14 cellular contexts compared by ENCODE assay signal in genomic region chr2:191620144-191620543, GRCh38. TPM values are rescaled to one million over a fixed set of nuclear protein-coding genes. Genes with fewer than 3 reads are reported as not detected.
DNase-seq lines count a peak whose midpoint lies in the region; ATAC-seq and TF ChIP-seq lines count a peak whose summit lies in the region.
"Had no signal": no experiment of that assay in that cellular context is flagged by ENCODE, and none has a peak within 500 bp of the region (broad histone marks: within the 10 kb centered on the region; RNA-seq: fewer than 3 reads in every experiment).

No MANE protein-coding gene starts in this region.

- no peaks in the 10 kb centered on the region for H3K9me3 ChIP-seq in IMR-90 (ENCODE audit: control insufficient read depth, insufficient read depth, low read length)
- H3K9me3 ChIP-seq: A549 had no signal

- DNase-seq in activated CD4-positive, alpha-beta T cell treated with anti-CD3 and anti-CD28 coated beads, Interleukin-2, amount 10 ng/mL, durations not matched to agents 24 days and 14 days: peak; percentile 56
- no peak for DNase-seq in activated CD4-positive, alpha-beta T cell treated with anti-CD3 and anti-CD28 coated beads for 4 hours
- DNase-seq in IMR-90 (peak; percentile 64), choroid plexus epithelial cell (ENCODE audit: low read depth) (peak; percentile 76), retinal pigment epithelial cell (ENCODE audit: low read depth) (peak; percentile 78), NCI-H1417 (lab: John Stamatoyannopoulos, UW) (no peak), left cardiac atrium (no peak), NCI-H2107 treated with DMSO at 0.1 percent for 48 hours (lab: John Stamatoyannopoulos, UW; ENCODE audit: unreplicated experiment) (no peak)
- DNase-seq: aorta, EL, NCI-H82, nephron progenitor cell, SW 1271 had no signal

- no peak for TF ChIP-seq POLR2A in IMR-90 (IDR thresholded peaks at IDR 0.05; ENCODE audit: low read depth, low read length)

- peak overlapping the region; percentile 61 for H3K27ac Mint-ChIP-seq in activated CD4-positive, alpha-beta T cell treated with anti-CD3 and anti-CD28 coated beads, Interleukin-2, amount 10 ng/mL, durations not matched to agents 24 days and 14 days
- H3K27ac Mint-ChIP-seq: nephron progenitor cell had no signal

- H3K4me3 ChIP-seq in IMR-90 (ENCODE audit: insufficient read depth, low read depth, low read length) (no peak overlapping the region), choroid plexus epithelial cell (ENCODE audit: low read depth, low read length) (no peak overlapping the region), retinal pigment epithelial cell (ENCODE audit: low read length) (no peak overlapping the region)
- H3K4me3 ChIP-seq: A549 had no signal

- POLR2A ChIA-PET in IMR-90 (lab: Charles Lee; ENCODE audit: unreplicated experiment): interaction anchor here (1.4 kb wide), 1 partner anchor 56 kb away, joined by 3 read pairs; no protein-coding TSS in a partner anchor

- peak overlapping the region in 1 of 2 experiments; percentile 75; a peak in 1 of 4 replicates for H4K8ac ChIP-seq in IMR-90 (ENCODE audit: low read depth in 2 of 2, low read length in 2 of 2)

- no peak overlapping the region for H2AK9ac ChIP-seq in IMR-90 (replicated peaks; ENCODE audit: low read depth, low read length, poor library complexity)

- H3K36me3 ChIP-seq in IMR-90 (ENCODE audit: control insufficient read depth, insufficient read depth, low read length): no peaks in the 10 kb centered on the region

- intact Hi-C loops in activated CD4-positive, alpha-beta T cell treated with anti-CD3 and anti-CD28 coated beads, Interleukin-2, amount 10 ng/mL, durations not matched to agents 24 days and 14 days (cut with micrococcal nuclease): no loop called here
- intact Hi-C loops in IMR-90 (cut with micrococcal nuclease) (loop anchor here (5.0 kb wide), 1 partner anchor 38 kb away; no protein-coding TSS in a partner anchor), left cardiac atrium (cut with DNase I) (no loop called here)

- H3K79me1 ChIP-seq in IMR-90 (ENCODE audit: low read depth in 1 of 2, low read length in 2 of 2): no peaks in the 10 kb centered on the region

- H2BK20ac ChIP-seq in IMR-90 (ENCODE audit: low read depth, low read length): peak overlapping the region; percentile 92

- H3K27ac ChIP-seq in IMR-90 (ENCODE audit: insufficient read depth, low read length): peak overlapping the region; percentile 50; the same call in 1 of the 2 replicates

- no peak overlapping the region for H3K9ac ChIP-seq in IMR-90 (ENCODE audit: low read depth, low read length)

- CTCF ChIA-PET in IMR-90 (lab: Yijun Ruan, JAX): interaction anchor here (1.1 kb wide), 1 partner anchor 81 kb away, joined by 9 read pairs; no protein-coding TSS in a partner anchor

- peak overlapping the region; percentile 83; the same call in 1 of the 2 replicates for H3K18ac ChIP-seq in IMR-90 (ENCODE audit: low read depth, low read length)

- no peaks in the 10 kb centered on the region for H3K27me3 Mint-ChIP-seq in activated CD4-positive, alpha-beta T cell treated with anti-CD3 and anti-CD28 coated beads, Interleukin-2, amount 10 ng/mL, durations not matched to agents 24 days and 14 days

- peaks cover 10% of the 10 kb centered on the region for H3K4me1 ChIP-seq in IMR-90 (ENCODE audit: control insufficient read depth, insufficient read depth, low read length)

- peak overlapping the region; percentile 49; the same call in 1 of the 3 replicates for H2BK15ac ChIP-seq in IMR-90 (ENCODE audit: low read depth, low read length)

- H4K20me1 ChIP-seq in IMR-90 (ENCODE audit: insufficient read depth, low read length): no peaks in the 10 kb centered on the region

- no TSS peak for BruUV-seq in IMR-90 (replicated peaks; lab: Mats Ljungman, UMichigan)

- H2BK5ac ChIP-seq in IMR-90 (ENCODE audit: low read depth, low read length, poor library complexity, severe bottlenecking): peak overlapping the region; percentile 70

- H3K14ac ChIP-seq in IMR-90 (replicated peaks; ENCODE audit: low read depth, low read length): peak overlapping the region; percentile 83; the same call in 1 of the 2 replicates

- in situ Hi-C loops in IMR-90 (cut with MboI; ENCODE audit: low sequenced_read_pairs): no loop called here

- no peak overlapping the region for H2AFZ ChIP-seq in IMR-90 (replicated peaks; ENCODE audit: low read length, poor library complexity)

- TF ChIP-seq RAD21 in IMR-90 (IDR thresholded peaks at IDR 0.05; ENCODE audit: low read length): no peak

- no peaks in the 10 kb centered on the region for H3K27me3 ChIP-seq in IMR-90 (ENCODE audit: control insufficient read depth, insufficient read depth, low read length)

- peak overlapping the region; percentile 67 for H3K4ac ChIP-seq in IMR-90 (ENCODE audit: low read depth, low read length)

- WGBS in IMR-90 (ENCODE audit: extremely low coverage in 2 of 2, insufficient read length in 1 of 2), 2 experiments: no CpG with 5 or more reads among the region's 1 CpG

- H2BK120ac ChIP-seq in IMR-90 (ENCODE audit: low read depth, low read length): peak overlapping the region; percentile 94

- peaks cover 62% of the 10 kb centered on the region for H3K4me1 Mint-ChIP-seq in activated CD4-positive, alpha-beta T cell treated with anti-CD3 and anti-CD28 coated beads, Interleukin-2, amount 10 ng/mL, durations not matched to agents 24 days and 14 days
- H3K4me1 Mint-ChIP-seq: nephron progenitor cell had no signal

- H3K9me1 ChIP-seq in IMR-90 (ENCODE audit: insufficient read depth, low read length): 0 out of 2 replicates have a peak, but pooled peaks cover 3% of the 10 kb centered on the region

- peak overlapping the region; percentile 88; the same call in 1 of the 2 replicates for H4K91ac ChIP-seq in IMR-90 (ENCODE audit: insufficient read depth, low read depth, low read length)

- H3K56ac ChIP-seq in IMR-90 (ENCODE audit: extremely low read depth, insufficient read depth, low read length): peak overlapping the region; percentile 42; the same call in 1 of the 2 replicates

- H3K4me3 Mint-ChIP-seq in activated CD4-positive, alpha-beta T cell treated with anti-CD3 and anti-CD28 coated beads, Interleukin-2, amount 10 ng/mL, durations not matched to agents 24 days and 14 days: no peak overlapping the region
- H3K4me3 Mint-ChIP-seq: nephron progenitor cell had no signal

- H3K9me3 Mint-ChIP-seq in activated CD4-positive, alpha-beta T cell treated with anti-CD3 and anti-CD28 coated beads, Interleukin-2, amount 10 ng/mL, durations not matched to agents 24 days and 14 days: peaks cover 17% of the 10 kb centered on the region
- H3K9me3 Mint-ChIP-seq: nephron progenitor cell had no signal

- H4K5ac ChIP-seq in IMR-90 (ENCODE audit: low read depth, low read length): peak overlapping the region; percentile 90; the same call in 1 of the 2 replicates

- ATAC-seq in IMR-90 (ENCODE audit: low read depth): peak; percentile 56
- ATAC-seq in left cardiac atrium: no peak
- ATAC-seq: A549 had no signal

- peaks cover 9% of the 10 kb centered on the region for H3K36me3 Mint-ChIP-seq in activated CD4-positive, alpha-beta T cell treated with anti-CD3 and anti-CD28 coated beads, Interleukin-2, amount 10 ng/mL, durations not matched to agents 24 days and 14 days (ENCODE audit: low read depth)

- no peak overlapping the region; the same call in 1 of the 2 replicates for H2AK5ac ChIP-seq in IMR-90 (ENCODE audit: low read depth, low read length)

- peak overlapping the region; percentile 29; the same call in 1 of the 2 replicates for H3K23ac ChIP-seq in IMR-90 (ENCODE audit: low read depth, low read length)

- H3K4me2 ChIP-seq in IMR-90 (ENCODE audit: low read depth, low read length): no peak overlapping the region
- H3K4me2 ChIP-seq: A549 had no signal

- dilution Hi-C loops in IMR-90 (cut with HindIII; ENCODE audit: low sequenced_read_pairs, unreplicated experiment): no loop called here

- TF ChIP-seq CTCF in IMR-90 (conservative IDR thresholded peaks at IDR 0.05; ENCODE audit: low read depth, low read length) (no peak), choroid plexus epithelial cell (conservative IDR thresholded peaks at IDR 0.05; ENCODE audit: low read depth, low read length) (no peak), retinal pigment epithelial cell (conservative IDR thresholded peaks at IDR 0.05; ENCODE audit: low read depth, low read length) (no peak)

TF ChIP-seq in IMR-90, 13 proteins besides CTCF, POLR2A, EP300 and RAD21:
- TF ChIP-seq NFE2L2 (IDR thresholded peaks at IDR 0.05; ENCODE audit: low read depth, low read length) (peak; percentile 71; the same call in 1 of the 2 replicates), FOS (IDR thresholded peaks at IDR 0.05; ENCODE audit: low read depth, low read length) (no peak), USF2 (IDR thresholded peaks at IDR 0.05; ENCODE audit: low read depth, low read length) (no peak), ELK1 (IDR thresholded peaks at IDR 0.05; ENCODE audit: borderline replicate concordance, low read depth, low read length) (no peak)

RNA-seq across cellular contexts. Expression of gene NABP1, which starts 57.8 kb away (rescaled TPM):
- total RNA-seq in activated CD4-positive, alpha-beta T cell treated with anti-CD3 and anti-CD28 coated beads, Interleukin-2, amount 10 ng/mL, durations not matched to agents 24 days and 14 days: 50.7 and 53.1 TPM in 2 replicates
- 57.7 and 141 TPM in 2 replicates for total RNA-seq in IMR-90 (2012; rRNA removed)
- 46.3 and 73.3 TPM in 2 replicates for polyA plus RNA-seq in IMR-90 (2012; rRNA removed)
- polyA plus RNA-seq in IMR-90 (2012; cell fraction: cytosol; rRNA removed): 8.2 and 11.9 TPM in 2 replicates
- polyA plus RNA-seq in IMR-90 (2012; cell fraction: nucleus; rRNA removed; ENCODE audit: low replicate concordance): 124 and 666 TPM in 2 replicates
- 10 to 100 TPM; 16.2 to 19.8 TPM for total RNA-seq in left cardiac atrium

Comparison
In these comparisons a context has a peak if more than half of its experiments do, and no peak if none do; other contexts are left out.
1. DNase-seq: peak in activated CD4-positive, alpha-beta T cell treated with anti-CD3 and anti-CD28 coated beads, Interleukin-2, amount 10 ng/mL, durations not matched to agents 24 days and 14 days (single experiment), IMR-90 (single experiment), choroid plexus epithelial cell (single experiment) and retinal pigment epithelial cell (single experiment); none in activated CD4-positive, alpha-beta T cell treated with anti-CD3 and anti-CD28 coated beads for 4 hours (0 of 2), NCI-H1417 (0 of 3), left cardiac atrium (single experiment) and NCI-H2107 treated with DMSO at 0.1 percent for 48 hours (single experiment).